Comparison of ENCODE assay signal across 32 cellular contexts in the genomic region with DNA sequence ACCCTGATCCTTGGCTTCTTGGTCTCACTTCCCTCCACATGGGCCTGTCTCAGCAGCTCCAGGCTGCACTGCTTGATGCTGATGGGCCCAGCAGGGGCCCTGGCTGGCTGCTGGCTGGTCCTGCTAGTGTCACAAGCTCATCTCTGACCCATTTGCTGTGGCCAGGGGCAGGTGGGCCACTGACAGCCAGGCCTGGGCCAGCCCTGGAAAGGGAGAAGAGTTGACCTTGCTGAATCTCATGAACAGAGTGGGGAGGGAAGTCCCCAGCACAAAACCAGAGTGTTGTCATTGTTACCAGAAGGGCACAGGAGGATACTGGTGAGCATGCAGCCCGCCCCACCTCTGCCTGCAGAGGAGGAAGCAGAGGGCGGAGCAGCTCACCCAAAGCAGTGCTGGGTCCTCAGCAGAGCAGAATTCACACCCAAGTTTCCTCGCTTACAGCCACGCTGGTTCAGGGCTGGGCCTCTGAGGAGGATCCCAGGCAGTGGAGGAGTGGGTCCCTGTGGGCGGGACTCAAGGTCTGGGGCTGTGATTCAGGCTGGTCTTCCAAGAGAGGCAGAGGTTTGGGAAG. TPM values are rescaled to one million over a fixed set of nuclear protein-coding genes. Genes with fewer than 3 reads are reported as not detected.
DNase-seq lines count a peak whose midpoint lies in the region; ATAC-seq and TF ChIP-seq lines count a peak whose summit lies in the region.
"Had no signal": no experiment of that assay in that cellular context is flagged by ENCODE, and none has a peak within 500 bp of the region (broad histone marks: within the 10 kb centered on the region; RNA-seq: fewer than 3 reads in every experiment).

No MANE protein-coding gene starts in this region.

- peak overlapping the region in 1 of 2 donors; percentile 88 for H3K27ac Mint-ChIP-seq in stimulated activated naive CD8-positive, alpha-beta T cell treated with anti-CD3 and anti-CD28 coated beads, Interleukin-15, amount 100 ng/mL, for 72 hours
- H3K27ac Mint-ChIP-seq in activated naive CD4-positive, alpha-beta T cell treated with anti-CD3 and anti-CD28 coated beads for 36 hours = no peak overlapping the region
- H3K27ac Mint-ChIP-seq: activated CD8-positive, alpha-beta T cell treated with anti-CD3 and anti-CD28 coated beads, Interleukin-2, amount 10 ng/mL, durations not matched to agents 7 days and 5 days; brain; nephron; T-cell had no signal

- no peaks in the 10 kb centered on the region for H3K79me2 ChIP-seq in PC-9 (ENCODE audit: low read depth)

- intact Hi-C loops in right lobe of liver (cut with DNase I) = no loop called here
- intact Hi-C loops in sigmoid colon (cut with DNase I) = no loop called here
- intact Hi-C loops in activated naive CD4-positive, alpha-beta T cell treated with anti-CD3 and anti-CD28 coated beads for 36 hours (cut with micrococcal nuclease) = no loop called here
- intact Hi-C loops in PC-9 (cut with micrococcal nuclease; ENCODE audit: unreplicated experiment) = no loop called here

- H3K4me3 ChIP-seq in Peyer's patch (no peak overlapping the region), right lobe of liver (no peak overlapping the region), sigmoid colon (no peak overlapping the region), PC-9 (no peak overlapping the region)
- H3K4me3 ChIP-seq: mucosa of descending colon, pancreas, SJCRH30, upper lobe of left lung had no signal

- no peaks in the 10 kb centered on the region for H3K9me2 ChIP-seq in PC-9 (ENCODE audit: insufficient read depth)

- no peak for DNase-seq in stimulated activated naive CD8-positive, alpha-beta T cell treated with anti-CD3 and anti-CD28 coated beads, Interleukin-15, amount 100 ng/mL, for 72 hours
- DNase-seq in stimulated activated naive CD8-positive, alpha-beta T cell treated with anti-CD3 and anti-CD28 coated beads, Interleukin-15, Interleukin-2, amounts not matched to agents 100 U/mL and 50 U/mL, for 24 hours = no peak
- peak in 2 of 3 donors; percentile 25 to 39 for DNase-seq in Peyer's patch
- peak in 2 of 3 donors; percentile 37 to 46 for DNase-seq in right lobe of liver
- DNase-seq in sigmoid colon = no peak
- DNase-seq in activated naive CD4-positive, alpha-beta T cell treated with anti-CD3 and anti-CD28 coated beads for 36 hours = no peak
- no peak for DNase-seq in PC-9
- DNase-seq: activated CD8-positive, alpha-beta T cell treated with anti-CD3 and anti-CD28 coated beads, Interleukin-2, amount 10 ng/mL, durations not matched to agents 7 days and 5 days; DMS79; GDM1; Karpas-422; NCI-H1694 treated with DMSO at 0.1 percent for 48 hours; NCI-H2171 treated with DMSO at 0.1 percent for 48 hours; NCI-H524; NK-92 treated with Interleukin-12 subunit alpha and Interleukin-12 subunit beta, amount 100 ng/mL, for 24 hours; retina; SJCRH30; T-cell had no signal

- H3K27me3 ChIP-seq in Peyer's patch = no peaks in the 10 kb centered on the region
- H3K27me3 ChIP-seq in right lobe of liver = no peaks in the 10 kb centered on the region
- H3K27me3 ChIP-seq in sigmoid colon = no peaks in the 10 kb centered on the region
- H3K27me3 ChIP-seq in PC-9 (ENCODE audit: insufficient read depth, low read depth) = peaks cover 11% of the 10 kb centered on the region; the same call in 1 of the 2 replicates
- H3K27me3 ChIP-seq: pancreas, SJCRH30, upper lobe of left lung had no signal

- POLR2A ChIA-PET in PC-9 (lab: Charles Lee; ENCODE audit: unreplicated experiment) = no interaction called here

- ATAC-seq in stimulated activated naive CD8-positive, alpha-beta T cell treated with anti-CD3 and anti-CD28 coated beads, Interleukin-15, amount 100 ng/mL, for 72 hours = peak; percentile 41
- no peak for ATAC-seq in stimulated activated naive CD8-positive, alpha-beta T cell treated with anti-CD3 and anti-CD28 coated beads, Interleukin-15, Interleukin-2, amounts not matched to agents 100 U/mL and 50 U/mL, for 24 hours
- ATAC-seq in right lobe of liver (no peak), HG03442 (IDR thresholded peaks at IDR 0.05; ENCODE audit: unreplicated experiment) (no peak)
- ATAC-seq: activated CD4-positive, CD25-positive, alpha-beta regulatory T cell treated with anti-CD3 and anti-CD28 coated beads, Interleukin-2, amount 50 U/mL, for 24 hours; activated CD8-positive, alpha-beta T cell treated with anti-CD3 and anti-CD28 coated beads, Interleukin-2, amount 10 ng/mL, durations not matched to agents 7 days and 5 days; HCT116; mucosa of descending colon; pancreas; T-cell had no signal

- no peaks in the 10 kb centered on the region for H4K20me1 ChIP-seq in PC-9 (ENCODE audit: insufficient read depth)

- H3F3A ChIP-seq in PC-9 (ENCODE audit: insufficient read depth, low read depth) = no peaks in the 10 kb centered on the region

- H3K36me3 Mint-ChIP-seq in activated naive CD4-positive, alpha-beta T cell treated with anti-CD3 and anti-CD28 coated beads for 36 hours (ENCODE audit: low read depth) = no peaks in the 10 kb centered on the region
- H3K36me3 Mint-ChIP-seq: brain, T-cell had no signal

- H3K36me3 ChIP-seq in Peyer's patch (no peaks in the 10 kb centered on the region), right lobe of liver (no peaks in the 10 kb centered on the region), sigmoid colon (no peaks in the 10 kb centered on the region), PC-9 (ENCODE audit: low read depth) (no peaks in the 10 kb centered on the region)
- H3K36me3 ChIP-seq: pancreas, SJCRH30, upper lobe of left lung had no signal

- WGBS in right lobe of liver (ENCODE audit: insufficient coverage, low coverage, low lambda C conversion rate, missing lambda C conversion rate) = no CpG with 5 or more reads among the region's 5 CpGs
- 85 to 90% methylated on average over 5 of the region's 5 CpGs for WGBS in sigmoid colon, 2 donors

- TF ChIP-seq POLR2A in Peyer's patch (IDR thresholded peaks at IDR 0.05) (no peak), right lobe of liver (IDR thresholded peaks at IDR 0.05) (no peak), sigmoid colon (IDR thresholded peaks at IDR 0.05) (no peak)

- TF ChIP-seq EP300 in sigmoid colon (IDR thresholded peaks at IDR 0.05) = no peak

- TF ChIP-seq CTCF in Peyer's patch (IDR thresholded peaks at IDR 0.05) (no peak), right lobe of liver (IDR thresholded peaks at IDR 0.05) (no peak), sigmoid colon (IDR thresholded peaks at IDR 0.05) (no peak), PC-9 (conservative IDR thresholded peaks at IDR 0.05) (no peak)

- H2AFZ ChIP-seq in PC-9 = no peak overlapping the region

- no TSS peak for BruUV-seq in PC-9 (replicated peaks; lab: Mats Ljungman, UMichigan)

- CTCF ChIA-PET in activated naive CD4-positive, alpha-beta T cell treated with anti-CD3 and anti-CD28 coated beads for 36 hours (lab: Charles Lee) = no interaction called here
- CTCF ChIA-PET in PC-9 (lab: Charles Lee) = no interaction called here

- H3K9me3 Mint-ChIP-seq in stimulated activated naive CD8-positive, alpha-beta T cell treated with anti-CD3 and anti-CD28 coated beads, Interleukin-15, amount 100 ng/mL, for 72 hours = no peaks in the 10 kb centered on the region
- H3K9me3 Mint-ChIP-seq in activated naive CD4-positive, alpha-beta T cell treated with anti-CD3 and anti-CD28 coated beads for 36 hours = no peaks in the 10 kb centered on the region
- H3K9me3 Mint-ChIP-seq: nephron, T-cell had no signal

- H3K27ac ChIP-seq in Peyer's patch (no peak overlapping the region), right lobe of liver (peak overlapping the region in 1 of 3 donors; percentile 89), sigmoid colon (no peak overlapping the region), PC-9 (no peak overlapping the region)
- H3K27ac ChIP-seq: HL-60, pancreas, SJCRH30, upper lobe of left lung had no signal

- H3K4me3 Mint-ChIP-seq in stimulated activated naive CD8-positive, alpha-beta T cell treated with anti-CD3 and anti-CD28 coated beads, Interleukin-15, amount 100 ng/mL, for 72 hours = no peak overlapping the region
- H3K4me3 Mint-ChIP-seq in activated naive CD4-positive, alpha-beta T cell treated with anti-CD3 and anti-CD28 coated beads for 36 hours = no peak overlapping the region
- H3K4me3 Mint-ChIP-seq: activated CD8-positive, alpha-beta T cell treated with anti-CD3 and anti-CD28 coated beads, Interleukin-2, amount 10 ng/mL, durations not matched to agents 7 days and 5 days; brain; nephron; T-cell had no signal

- peaks cover 38% of the 10 kb centered on the region for H3K27me3 Mint-ChIP-seq in stimulated activated naive CD8-positive, alpha-beta T cell treated with anti-CD3 and anti-CD28 coated beads, Interleukin-15, amount 100 ng/mL, for 72 hours
- H3K27me3 Mint-ChIP-seq in activated naive CD4-positive, alpha-beta T cell treated with anti-CD3 and anti-CD28 coated beads for 36 hours (ENCODE audit: low read depth) = peaks cover 11% of the 10 kb centered on the region

- H3K4me1 ChIP-seq in Peyer's patch (no peaks in the 10 kb centered on the region), right lobe of liver (peaks cover 0 to 43% (median 16%) of the 10 kb centered on the region in 4 donors), sigmoid colon (no peaks in the 10 kb centered on the region), PC-9 (replicated peaks; ENCODE audit: insufficient read depth) (no peaks in the 10 kb centered on the region)
- H3K4me1 ChIP-seq: Caco-2, SJCRH30, upper lobe of left lung had no signal

- H3K4me1 Mint-ChIP-seq in stimulated activated naive CD8-positive, alpha-beta T cell treated with anti-CD3 and anti-CD28 coated beads, Interleukin-15, amount 100 ng/mL, for 72 hours = no peaks in the 10 kb centered on the region
- no peaks in the 10 kb centered on the region for H3K4me1 Mint-ChIP-seq in activated naive CD4-positive, alpha-beta T cell treated with anti-CD3 and anti-CD28 coated beads for 36 hours (ENCODE audit: low read depth)
- H3K4me1 Mint-ChIP-seq: brain, nephron, T-cell had no signal

- no peak overlapping the region for H3K4me2 ChIP-seq in PC-9

- H3K9me3 ChIP-seq in Peyer's patch (no peaks in the 10 kb centered on the region), right lobe of liver (no peaks in the 10 kb centered on the region), sigmoid colon (no peaks in the 10 kb centered on the region), PC-9 (ENCODE audit: insufficient read depth, low read depth) (no peaks in the 10 kb centered on the region)
- H3K9me3 ChIP-seq: Caco-2, mucosa of descending colon, pancreas, SJCRH30, upper lobe of left lung had no signal

RNA-seq across cellular contexts. Expression of gene KLF15, which starts 7.6 kb away (rescaled TPM):
- total RNA-seq in Peyer's patch (10 to 100 TPM in 1 of 4 donors, 1 to 10 TPM in 3; 3.3 to 10.9 (median 9.4) TPM), right lobe of liver (100 to 1,000 TPM in 2 of 6 experiments, 10 to 100 TPM in 4; 14.4 to 112 (median 89.3) TPM), sigmoid colon (10 to 100 TPM; 21.9 to 50.2 (median 35.2) TPM), PC-9 (2021) (0.65 and 0.70 TPM in 2 replicates)
- polyA plus RNA-seq in sigmoid colon = 1 to 10 TPM in 2 of 3 donors, under 1 TPM in 1; 0.69 to 5.4 (median 4.2) TPM
- total RNA-seq in activated naive CD4-positive, alpha-beta T cell treated with anti-CD3 and anti-CD28 coated beads for 36 hours = under 1 TPM; 0.62 to 0.89 TPM
- total RNA-seq: activated CD8-positive, alpha-beta T cell treated with anti-CD3 and anti-CD28 coated beads, Interleukin-2, amount 10 ng/mL, durations not matched to agents 7 days and 5 days had no signal

RNA-seq across cellular contexts. Expression of gene CFAP100, which starts 29.9 kb away (rescaled TPM):
- total RNA-seq in Peyer's patch (not detected), right lobe of liver (not detected), sigmoid colon (not detected), PC-9 (2021) (not detected in 2 replicates)
- polyA plus RNA-seq in sigmoid colon = not detected
- total RNA-seq in activated naive CD4-positive, alpha-beta T cell treated with anti-CD3 and anti-CD28 coated beads for 36 hours = not detected
- total RNA-seq: activated CD8-positive, alpha-beta T cell treated with anti-CD3 and anti-CD28 coated beads, Interleukin-2, amount 10 ng/mL, durations not matched to agents 7 days and 5 days; Caco-2; glomerular endothelial cell; lower leg skin; mucosa of descending colon; pancreas; SJCRH30; T-cell had no signal
- polyA plus RNA-seq: adipose tissue, AG04450, pancreas had no signal

Comparison
In these comparisons a context has a peak if more than half of its experiments do, and no peak if none do; other contexts are left out.
1. DNase-seq: peak in Peyer's patch (2 of 3) and right lobe of liver (2 of 3); none in stimulated activated naive CD8-positive, alpha-beta T cell treated with anti-CD3 and anti-CD28 coated beads, Interleukin-15, amount 100 ng/mL, for 72 hours (0 of 2), stimulated activated naive CD8-positive, alpha-beta T cell treated with anti-CD3 and anti-CD28 coated beads, Interleukin-15, Interleukin-2, amounts not matched to agents 100 U/mL and 50 U/mL, for 24 hours (single experiment), sigmoid colon (single experiment), activated naive CD4-positive, alpha-beta T cell treated with anti-CD3 and anti-CD28 coated beads for 36 hours (single experiment) and PC-9 (0 of 2).